In genomic region chr7:148543-148931, GRCh38 we compare ENCODE assay signal across 8 cellular contexts. TPM values are rescaled to one million over a fixed set of nuclear protein-coding genes. Genes with fewer than 3 reads are reported as not detected.
A peak's percentile ranks its signal among the peaks of the same experiment; 100 is the strongest.
DNase-seq lines count a peak whose midpoint lies in the region; ATAC-seq and TF ChIP-seq lines count a peak whose summit lies in the region.

No MANE protein-coding gene starts in this region.

- no peaks in the 10 kb centered on the region for H3K36me3 Mint-ChIP-seq in natural killer cell

- peak overlapping the region; percentile 41; the same call in 1 of the 2 replicates for H3K4me2 ChIP-seq in MM.1S (ENCODE audit: low read depth, low read length)

- H3K36me3 ChIP-seq in MM.1S (replicated peaks; ENCODE audit: insufficient read depth, low read length) = no peaks in the 10 kb centered on the region

- peak overlapping the region; percentile 93 to 99 for H3K27ac Mint-ChIP-seq in natural killer cell

- H3K9me3 ChIP-seq in MM.1S (replicated peaks; ENCODE audit: insufficient read depth, low read length) = no peaks in the 10 kb centered on the region

- no peak for DNase-seq in AG09309 (ENCODE audit: low read depth)
- no peak for DNase-seq in MM.1S
- DNase-seq in dorsolateral prefrontal cortex = no peak
- DNase-seq in natural killer cell = no peak
- DNase-seq in RKO (ENCODE audit: low spot score) = no peak
- no peak for DNase-seq in NCI-H226
- no peak for DNase-seq in GM10266 (ENCODE audit: extremely low spot score)
- DNase-seq in NCI-H82 treated with DMSO at 0.1 percent for 48 hours (lab: John Stamatoyannopoulos, UW; ENCODE audit: unreplicated experiment) = no peak

- peak overlapping the region; percentile 92 for H3K4me3 Mint-ChIP-seq in natural killer cell

- H3K27ac ChIP-seq in MM.1S (ENCODE audit: low read length) (no peak overlapping the region), dorsolateral prefrontal cortex (peak overlapping the region; percentile 86 to 100 (median 98))

- H3K4me1 Mint-ChIP-seq in natural killer cell = peaks cover 20 to 21% of the 10 kb centered on the region in 2 donors

- H3K4me1 ChIP-seq in MM.1S (ENCODE audit: low read length) = no peaks in the 10 kb centered on the region

- H4K20me1 ChIP-seq in MM.1S (ENCODE audit: insufficient read depth, low read length) = no peaks in the 10 kb centered on the region

- H3K9ac ChIP-seq in MM.1S (ENCODE audit: low read length) = no peak overlapping the region; the same call in 1 of the 2 replicates

- TF ChIP-seq CTCF in AG09309 (IDR thresholded peaks at IDR 0.05; ENCODE audit: control insufficient read depth, insufficient read depth, low read depth, low read length, missing control alignments) (no peak), MM.1S (IDR thresholded peaks at IDR 0.05; ENCODE audit: low read length) (no peak), dorsolateral prefrontal cortex (IDR thresholded peaks at IDR 0.05 in 54 of 56, conservative IDR thresholded peaks at IDR 0.05 in 2 of 56; ENCODE audit: low read depth in 1 of 56, partially characterized antibody in 56 of 56) (no peak), natural killer cell (IDR thresholded peaks at IDR 0.05) (no peak), GM10266 (IDR thresholded peaks at IDR 0.05; ENCODE audit: control insufficient read depth, insufficient read depth, low read depth, missing control alignments) (no peak)

- no peaks in the 10 kb centered on the region for H3K27me3 Mint-ChIP-seq in natural killer cell (ENCODE audit: low read depth in 2 of 2)

- H3K9me2 ChIP-seq in MM.1S (replicated peaks; ENCODE audit: insufficient read depth, low read length) = no peaks in the 10 kb centered on the region

- intact Hi-C loops in dorsolateral prefrontal cortex (cut with DNase I) (loop anchor here in 1 of 2 donors (2.0 kb wide), 1 partner anchor 44 kb away; the partner anchor contains the start of gene FAM20C), natural killer cell (cut with micrococcal nuclease) (no loop called here)

- H3K9me3 Mint-ChIP-seq in natural killer cell = no peaks in the 10 kb centered on the region

- peak overlapping the region; percentile 74 for H2AFZ ChIP-seq in MM.1S (ENCODE audit: low read length)

- H3K4me3 ChIP-seq in AG09309 (ENCODE audit: control insufficient read depth, low read depth, low read length) (peak overlapping the region; percentile 68), MM.1S (ENCODE audit: low read length) (peak overlapping the region; percentile 51), dorsolateral prefrontal cortex (peak overlapping the region; percentile 45 to 95 (median 72))

- H3K27me3 ChIP-seq in MM.1S (replicated peaks; ENCODE audit: insufficient read depth, low read length) = no peaks in the 10 kb centered on the region; the same call in 1 of the 2 replicates
- H3K27me3 ChIP-seq in dorsolateral prefrontal cortex = no peaks in the 10 kb centered on the region

- H3F3A ChIP-seq in MM.1S (ENCODE audit: insufficient read depth, low read length) = no peaks in the 10 kb centered on the region

- H3K79me2 ChIP-seq in MM.1S (ENCODE audit: low read length) = no peaks in the 10 kb centered on the region

- ATAC-seq in natural killer cell = no peak

RNA-seq across cellular contexts. Expression of gene FAM20C, which starts 43.8 kb away (rescaled TPM):
- total RNA-seq in dorsolateral prefrontal cortex (100 to 1,000 TPM in 6 of 120 experiments, 10 to 100 TPM in 114; 27.8 to 127 (median 45.4) TPM), natural killer cell (1 to 10 TPM; 1.2 to 8.6 (median 3.9) TPM)
